10 cellular contexts compared by ENCODE assay signal in genomic region chr22:30947163-30947820, GRCh38. TPM values are rescaled to one million over a fixed set of nuclear protein-coding genes. Genes with fewer than 3 reads are reported as not detected.
DNase-seq lines count a peak whose midpoint lies in the region.
"Had no signal": no experiment of that assay in that cellular context is flagged by ENCODE, and none has a peak within 500 bp of the region (broad histone marks: within the 10 kb centered on the region; RNA-seq: fewer than 3 reads in every experiment).

No MANE protein-coding gene starts in this region.

- peaks cover 8 to 24% of the 10 kb centered on the region in 2 donors for H3K36me3 ChIP-seq in esophagus (ENCODE audit: control insufficient read depth in 2 of 2, insufficient read depth in 2 of 2, low read length in 1 of 2)
- peaks cover 48 to 56% of the 10 kb centered on the region in 2 donors for H3K36me3 ChIP-seq in muscle layer of duodenum (ENCODE audit: control insufficient read depth in 1 of 2, insufficient read depth in 2 of 2, low read length in 2 of 2)

- H3K4me1 ChIP-seq in esophagus (ENCODE audit: control insufficient read depth in 2 of 2, insufficient read depth in 2 of 2, low read length in 1 of 2) (peaks cover 0 to 11% of the 10 kb centered on the region in 2 donors), muscle layer of duodenum (ENCODE audit: control insufficient read depth in 1 of 2, insufficient read depth in 2 of 2, low read length in 2 of 2) (peaks cover 9 to 23% of the 10 kb centered on the region in 2 donors)

- 22 to 37% methylated on average over 5 of the region's 5 CpGs for WGBS in esophagus, 2 donors

- in situ Hi-C loops in ACHN (cut with HindIII; ENCODE audit: low pct_ligation_motif_present, low pct_unique_long_range_greater_than_20kb, low sequenced_read_pairs) = no loop called here

- H3K4me3 ChIP-seq in esophagus (ENCODE audit: low read depth in 1 of 2, low read length in 2 of 2) = no peak overlapping the region
- H3K4me3 ChIP-seq in muscle layer of duodenum (ENCODE audit: low read depth in 1 of 2, low read length in 2 of 2) = no peak overlapping the region
- H3K4me3 ChIP-seq: Peyer's patch had no signal

- DNase-seq in AG20443 (ENCODE audit: low spot score) = peak; percentile 13
- peak; percentile 11 for DNase-seq in NCI-H2227 treated with DMSO at 0.1 percent for 48 hours (lab: John Stamatoyannopoulos, UW)
- no peak for DNase-seq in effector CD8-positive, alpha-beta T cell (lab: John Stamatoyannopoulos, UW)
- DNase-seq in NOMO-1 treated with DMSO at 0.1 percent for 48 hours (lab: John Stamatoyannopoulos, UW; ENCODE audit: unreplicated experiment) = no peak
- DNase-seq in ACHN = no peak
- DNase-seq in NOMO-1 treated with dmso at 0.1 percent for 144 hours (lab: John Stamatoyannopoulos, UW; ENCODE audit: unreplicated experiment) = no peak
- DNase-seq: activated CD8-positive, alpha-beta memory T cell treated with anti-CD3 and anti-CD28 coated beads for 24 hours; Peyer's patch had no signal

- no peaks in the 10 kb centered on the region for H3K27me3 ChIP-seq in esophagus (ENCODE audit: control insufficient read depth in 1 of 2, insufficient read depth in 2 of 2, low read length in 2 of 2)
- H3K27me3 ChIP-seq in muscle layer of duodenum (ENCODE audit: low read depth, low read length) = no peaks in the 10 kb centered on the region
- H3K27me3 ChIP-seq: Peyer's patch had no signal

- H3K9me3 ChIP-seq in esophagus (ENCODE audit: control insufficient read depth in 2 of 2, insufficient read depth in 1 of 2, low read depth in 1 of 2, low read length in 1 of 2) = no peaks in the 10 kb centered on the region
- H3K9me3 ChIP-seq in muscle layer of duodenum (ENCODE audit: control insufficient read depth in 1 of 2, low read length in 2 of 2) = no peaks in the 10 kb centered on the region
- H3K9me3 ChIP-seq: Peyer's patch had no signal

- peak overlapping the region; percentile 68 to 88 for H3K27ac ChIP-seq in esophagus (ENCODE audit: low read depth in 2 of 2, low read length in 1 of 2)
- peak overlapping the region; percentile 43 for H3K27ac ChIP-seq in muscle layer of duodenum (ENCODE audit: low read length)
- H3K27ac ChIP-seq: Peyer's patch had no signal

RNA-seq across cellular contexts. Expression of gene MORC2, which starts 21.3 kb away (rescaled TPM):
- polyA plus RNA-seq in esophagus = 10 to 100 TPM in 1 of 2 donors, 1 to 10 TPM in 1; 8.4 to 19.3 TPM

RNA-seq across cellular contexts. Expression of gene TUG1, which starts 21.8 kb away (rescaled TPM):
- polyA plus RNA-seq in esophagus = 10 to 100 TPM; 24.7 to 25.6 TPM

Comparison
In these comparisons a context has a peak if more than half of its experiments do, and no peak if none do; other contexts are left out.
1. DNase-seq: peak in AG20443 (single experiment) and NCI-H2227 treated with DMSO at 0.1 percent for 48 hours (single experiment); none in effector CD8-positive, alpha-beta T cell (single experiment), NOMO-1 treated with DMSO at 0.1 percent for 48 hours (single experiment), ACHN (single experiment) and NOMO-1 treated with dmso at 0.1 percent for 144 hours (single experiment).